Comparison of ENCODE assay signal across 14 cellular contexts in genomic region chr2:178732913-178733312, GRCh38.
DNase-seq lines count a peak whose midpoint lies in the region; ATAC-seq and TF ChIP-seq lines count a peak whose summit lies in the region.
"Had no signal": no experiment of that assay in that cellular context is flagged by ENCODE, and none has a peak within 500 bp of the region (broad histone marks: within the 10 kb centered on the region; RNA-seq: fewer than 3 reads in every experiment).

No MANE protein-coding gene starts in this region.

- H3K4me2 ChIP-seq in mammary epithelial cell (ENCODE audit: insufficient read depth, low read depth, low read length) = no peak overlapping the region
- H3K4me2 ChIP-seq: BLaER1 treated with 17β-estradiol and CSF1 and Interleukin-3, amounts not matched to agents 10 nM and 100 nM had no signal

- H4K20me1 ChIP-seq in mammary epithelial cell (ENCODE audit: insufficient read depth, low read length) = no peaks in the 10 kb centered on the region
- H4K20me1 ChIP-seq: BLaER1 treated with 17β-estradiol and CSF1 and Interleukin-3, amounts not matched to agents 10 nM and 100 nM had no signal

- H3K4me1 ChIP-seq in mammary epithelial cell (ENCODE audit: insufficient read depth, low read length) (no peaks in the 10 kb centered on the region), psoas muscle (peaks cover 79% of the 10 kb centered on the region)
- H3K4me1 ChIP-seq: BLaER1 treated with 17β-estradiol and CSF1 and Interleukin-3, amounts not matched to agents 10 nM and 100 nM had no signal

- H3K9me3 Mint-ChIP-seq in MCF 10A (ENCODE audit: unreplicated experiment) = no peaks in the 10 kb centered on the region
- H3K9me3 Mint-ChIP-seq: CD4-positive, CD25-positive, alpha-beta regulatory T cell; HFFc6 had no signal

- H3K36me3 ChIP-seq in mammary epithelial cell (ENCODE audit: insufficient read depth, low read length) = no peaks in the 10 kb centered on the region
- H3K36me3 ChIP-seq in psoas muscle (ENCODE audit: insufficient read depth in 1 of 2, low read depth in 1 of 2) = peaks cover 22 to 100% of the 10 kb centered on the region in 2 donors
- H3K36me3 ChIP-seq: BLaER1 treated with 17β-estradiol and CSF1 and Interleukin-3, amounts not matched to agents 10 nM and 100 nM had no signal

- CTCF ChIA-PET in MCF 10A (lab: Yijun Ruan, JAX) = interaction anchor here (1.6 kb wide), 1 partner anchor 29 kb away, joined by 4 read pairs; no protein-coding TSS in a partner anchor
- CTCF ChIA-PET in mammary epithelial cell (lab: Charles Lee; ENCODE audit: low non-redundant PET) = no interaction called here

- H3K4me3 ChIP-seq in mammary epithelial cell (replicated peaks in 1 of 3; ENCODE audit: insufficient read depth in 1 of 3, low read depth in 2 of 3, low read length in 3 of 3) (no peak overlapping the region), NB4 (ENCODE audit: low read depth, low read length) (no peak overlapping the region), psoas muscle (no peak overlapping the region)
- H3K4me3 ChIP-seq: BLaER1 treated with 17β-estradiol and CSF1 and Interleukin-3, amounts not matched to agents 10 nM and 100 nM had no signal

- peaks cover 7% of the 10 kb centered on the region for H3K27me3 ChIP-seq in mammary epithelial cell (ENCODE audit: insufficient read depth, low read length)
- H3K27me3 ChIP-seq in psoas muscle (ENCODE audit: insufficient read depth in 3 of 3, low read length in 2 of 3) = no peaks in the 10 kb centered on the region
- H3K27me3 ChIP-seq: BLaER1 treated with 17β-estradiol and CSF1 and Interleukin-3, amounts not matched to agents 10 nM and 100 nM had no signal

- no peak for TF ChIP-seq POLR2A in NB4 (IDR thresholded peaks at IDR 0.05; ENCODE audit: extremely low read depth, insufficient read length)

- no peaks in the 10 kb centered on the region for H3K36me3 Mint-ChIP-seq in MCF 10A (ENCODE audit: insufficient read depth, unreplicated experiment)

- no peaks in the 10 kb centered on the region for H3K4me1 Mint-ChIP-seq in MCF 10A (ENCODE audit: insufficient read depth, unreplicated experiment)

- POLR2A ChIA-PET in MCF 10A (lab: Yijun Ruan, JAX) = no interaction called here

- no peaks in the 10 kb centered on the region for H3K79me2 ChIP-seq in mammary epithelial cell (ENCODE audit: insufficient read depth, low read length)

- H3K9me3 ChIP-seq in mammary epithelial cell (replicated peaks; ENCODE audit: insufficient read depth, low read length) = no peaks in the 10 kb centered on the region
- H3K9me3 ChIP-seq in psoas muscle = no peaks in the 10 kb centered on the region
- H3K9me3 ChIP-seq: BLaER1 treated with 17β-estradiol and CSF1 and Interleukin-3, amounts not matched to agents 10 nM and 100 nM had no signal

- intact Hi-C loops in MCF 10A (cut with micrococcal nuclease) = no loop called here
- intact Hi-C loops in mammary epithelial cell (cut with micrococcal nuclease) = no loop called here
- intact Hi-C loops in psoas muscle (cut with DNase I) = no loop called here

- no peak overlapping the region for H2AFZ ChIP-seq in mammary epithelial cell (ENCODE audit: low read depth, low read length)

- 65% methylated on average over 3 of the region's 3 CpGs for WGBS in mammary epithelial cell (ENCODE audit: low coverage, missing lambda C conversion rate)
- WGBS in psoas muscle, 3 donors = 51 to 67% (median 54%) methylated on average over 3 of the region's 3 CpGs

- H3K27me3 Mint-ChIP-seq in MCF 10A (ENCODE audit: insufficient read depth, unreplicated experiment) = peaks cover 93% of the 10 kb centered on the region
- H3K27me3 Mint-ChIP-seq: CD4-positive, CD25-positive, alpha-beta regulatory T cell had no signal

- H3K4me3 Mint-ChIP-seq in MCF 10A (ENCODE audit: unreplicated experiment) = no peak overlapping the region
- H3K4me3 Mint-ChIP-seq: CD4-positive, CD25-positive, alpha-beta regulatory T cell; HFFc6 had no signal

- ATAC-seq in psoas muscle = peak; percentile 20 to 57 (median 42)
- no peak for ATAC-seq in GM19035 (IDR thresholded peaks at IDR 0.05; ENCODE audit: unreplicated experiment)
- no peak for ATAC-seq in GM18870 (IDR thresholded peaks at IDR 0.05; ENCODE audit: unreplicated experiment)

- DNase-seq in MCF 10A (ENCODE audit: unreplicated experiment) (peak; percentile 25), mammary epithelial cell (no peak), HuH-7 (ENCODE audit: low spot score) (peak; percentile 6), NB4 (ENCODE audit: low read depth) (peak; percentile 12), psoas muscle (no peak)
- DNase-seq: ACHN; CD4-positive, CD25-positive, alpha-beta regulatory T cell; DMS53; GF-D8; HCEC 1CT; HFFc6 had no signal

- no peak overlapping the region for H3K27ac Mint-ChIP-seq in MCF 10A (ENCODE audit: low read depth, unreplicated experiment)
- H3K27ac Mint-ChIP-seq: CD4-positive, CD25-positive, alpha-beta regulatory T cell; HFFc6 had no signal

- H3K27ac ChIP-seq in mammary epithelial cell (ENCODE audit: insufficient read depth, low read depth, low read length) (no peak overlapping the region), psoas muscle (peak overlapping the region; percentile 69)
- H3K27ac ChIP-seq: BLaER1 treated with 17β-estradiol and CSF1 and Interleukin-3, amounts not matched to agents 10 nM and 100 nM had no signal

- in situ Hi-C loops in mammary epithelial cell (cut with MboI; ENCODE audit: low sequenced_read_pairs in 2 of 2) = no loop called here

- no TSS peak for BruUV-seq in MCF 10A (replicated peaks; lab: Mats Ljungman, UMichigan)
- no TSS peak for BruUV-seq in mammary epithelial cell (replicated peaks; lab: Mats Ljungman, UMichigan)

- dilution Hi-C loops in mammary epithelial cell (cut with HindIII; ENCODE audit: low sequenced_read_pairs) = no loop called here

- no peak for TF ChIP-seq CTCF in MCF 10A (IDR thresholded peaks at IDR 0.05; ENCODE audit: unreplicated experiment)
- no peak for TF ChIP-seq CTCF in mammary epithelial cell (conservative IDR thresholded peaks at IDR 0.05 in 1 of 2, IDR thresholded peaks at IDR 0.05 in 1 of 2; ENCODE audit: extremely low read depth in 1 of 2, insufficient read depth in 1 of 2, low read depth in 1 of 2, low read length in 2 of 2)
- no peak for TF ChIP-seq CTCF in NB4 (IDR thresholded peaks at IDR 0.05; ENCODE audit: low read depth, low read length)
- no peak for TF ChIP-seq CTCF in psoas muscle (IDR thresholded peaks at IDR 0.05)

- no peak overlapping the region for H3K9ac ChIP-seq in mammary epithelial cell (ENCODE audit: insufficient read depth, low read length)
- H3K9ac ChIP-seq: BLaER1 treated with 17β-estradiol and CSF1 and Interleukin-3, amounts not matched to agents 10 nM and 100 nM had no signal

Comparison
In these comparisons a context has a peak if more than half of its experiments do, and no peak if none do; other contexts are left out.
1. DNase-seq: peak in MCF 10A (single experiment), HuH-7 (single experiment) and NB4 (single experiment); none in mammary epithelial cell (single experiment) and psoas muscle (0 of 2).
2. ATAC-seq: peak in psoas muscle (4 of 4); none in GM19035 (single experiment) and GM18870 (single experiment).